8 cellular contexts compared by ENCODE assay signal in the genomic region with DNA sequence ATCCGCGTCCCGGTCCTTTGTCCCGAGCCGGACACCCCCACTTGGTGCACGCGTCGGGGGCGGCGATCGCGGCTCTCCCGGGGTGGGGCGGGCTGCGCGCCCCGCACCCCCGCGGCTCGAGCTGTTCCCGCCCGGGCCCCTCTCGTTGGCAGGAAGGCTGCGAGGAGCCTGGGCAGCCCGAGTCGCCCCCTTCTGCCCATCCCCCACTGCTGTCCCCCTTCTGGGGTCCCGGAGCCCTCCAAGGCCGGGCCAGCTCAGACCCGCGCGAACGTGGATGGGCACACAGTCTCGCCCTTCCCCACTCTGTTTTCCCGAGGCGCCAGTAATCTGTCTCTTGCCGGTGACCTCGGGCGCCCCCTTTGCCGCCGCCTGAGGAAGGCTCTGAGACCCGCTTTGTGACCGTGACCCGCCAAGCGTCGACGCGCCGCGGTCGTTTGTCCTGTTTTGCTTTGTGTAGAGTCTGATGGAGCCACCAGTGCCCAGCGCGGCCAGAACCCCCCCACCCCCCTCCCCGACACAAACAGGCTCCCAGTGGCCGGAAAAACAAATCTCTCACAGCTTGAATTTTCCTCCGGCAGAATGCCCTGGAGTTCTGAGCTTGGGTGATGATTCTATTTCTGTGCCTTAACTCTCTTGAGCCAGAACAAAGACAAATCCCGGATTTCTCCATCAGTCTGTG. TPM values are rescaled to one million over a fixed set of nuclear protein-coding genes. Genes with fewer than 3 reads are reported as not detected.
DNase-seq lines count a peak whose midpoint lies in the region; ATAC-seq and TF ChIP-seq lines count a peak whose summit lies in the region.

No MANE protein-coding gene starts in this region.

- DNase-seq in EL (peak; percentile 34), NAMALWA (ENCODE audit: low spot score) (peak; percentile 43), left ventricle myocardium inferior (no peak), posterior cingulate gyrus (peak in 8 of 10 donors; percentile 45 to 90 (median 64)), kidney glomerular epithelial cell (lab: John Stamatoyannopoulos, UW) (no peak)
- peak in 1 of 2 donors; percentile 39 for DNase-seq in activated naive CD4-positive, alpha-beta T cell treated with anti-CD3 and anti-CD28 coated beads, Interleukin-2, amount 50 U/mL, for 72 hours (ENCODE audit: low spot score in 2 of 2)

- peaks cover 0 to 4% of the 10 kb centered on the region in 2 donors for H3K36me3 Mint-ChIP-seq in activated naive CD4-positive, alpha-beta T cell treated with anti-CD3 and anti-CD28 coated beads, Interleukin-2, amount 50 U/mL, for 72 hours

- peak overlapping the region; percentile 36 to 59 for H3K27ac Mint-ChIP-seq in activated naive CD4-positive, alpha-beta T cell treated with anti-CD3 and anti-CD28 coated beads, Interleukin-2, amount 50 U/mL, for 72 hours

- intact Hi-C loops in left ventricle myocardium inferior (cut with micrococcal nuclease) (no loop called here), posterior cingulate gyrus (cut with DNase I) (loop anchor here (5.0 kb wide), 1 partner anchor 53 kb away; no protein-coding TSS in a partner anchor)

- peak; percentile 27 to 51 for ATAC-seq in activated naive CD4-positive, alpha-beta T cell treated with anti-CD3 and anti-CD28 coated beads, Interleukin-2, amount 50 U/mL, for 72 hours
- ATAC-seq in HG03196 (IDR thresholded peaks at IDR 0.05; ENCODE audit: unreplicated experiment) (no peak), GM19328 (IDR thresholded peaks at IDR 0.05; ENCODE audit: unreplicated experiment) (no peak)

- peaks cover 31% of the 10 kb centered on the region for H3K4me1 ChIP-seq in left ventricle myocardium inferior

- peaks cover 68% of the 10 kb centered on the region for H3K27me3 ChIP-seq in left ventricle myocardium inferior (ENCODE audit: low read depth)

- H3K9me3 ChIP-seq in left ventricle myocardium inferior (replicated peaks) = no peaks in the 10 kb centered on the region

- TF ChIP-seq CTCF in left ventricle myocardium inferior (IDR thresholded peaks at IDR 0.05; ENCODE audit: borderline replicate concordance) = no peak

- peak overlapping the region; percentile 42 for H3K27ac ChIP-seq in left ventricle myocardium inferior (replicated peaks)

- H3K9me3 Mint-ChIP-seq in activated naive CD4-positive, alpha-beta T cell treated with anti-CD3 and anti-CD28 coated beads, Interleukin-2, amount 50 U/mL, for 72 hours = no peaks in the 10 kb centered on the region

- H3K36me3 ChIP-seq in left ventricle myocardium inferior = no peaks in the 10 kb centered on the region

- peak overlapping the region; percentile 82 for H3K4me3 ChIP-seq in left ventricle myocardium inferior

RNA-seq across cellular contexts. Expression of a gene that starts 0.6 kb away (rescaled TPM):
- 10 to 100 TPM in 1 of 2 donors, 1 to 10 TPM in 1; 1.9 to 10.4 TPM for total RNA-seq in activated naive CD4-positive, alpha-beta T cell treated with anti-CD3 and anti-CD28 coated beads, Interleukin-2, amount 50 U/mL, for 72 hours
- total RNA-seq in left ventricle myocardium inferior = 4.8 TPM

Comparison
In these comparisons a context has a peak if more than half of its experiments do, and no peak if none do; other contexts are left out.
1. DNase-seq: peak in EL (single experiment), NAMALWA (single experiment) and posterior cingulate gyrus (8 of 10); none in left ventricle myocardium inferior (single experiment) and kidney glomerular epithelial cell (single experiment).
2. ATAC-seq: peak in activated naive CD4-positive, alpha-beta T cell treated with anti-CD3 and anti-CD28 coated beads, Interleukin-2, amount 50 U/mL, for 72 hours (2 of 2); none in HG03196 (single experiment) and GM19328 (single experiment).